17 cellular contexts compared by ENCODE assay signal in the genomic region with DNA sequence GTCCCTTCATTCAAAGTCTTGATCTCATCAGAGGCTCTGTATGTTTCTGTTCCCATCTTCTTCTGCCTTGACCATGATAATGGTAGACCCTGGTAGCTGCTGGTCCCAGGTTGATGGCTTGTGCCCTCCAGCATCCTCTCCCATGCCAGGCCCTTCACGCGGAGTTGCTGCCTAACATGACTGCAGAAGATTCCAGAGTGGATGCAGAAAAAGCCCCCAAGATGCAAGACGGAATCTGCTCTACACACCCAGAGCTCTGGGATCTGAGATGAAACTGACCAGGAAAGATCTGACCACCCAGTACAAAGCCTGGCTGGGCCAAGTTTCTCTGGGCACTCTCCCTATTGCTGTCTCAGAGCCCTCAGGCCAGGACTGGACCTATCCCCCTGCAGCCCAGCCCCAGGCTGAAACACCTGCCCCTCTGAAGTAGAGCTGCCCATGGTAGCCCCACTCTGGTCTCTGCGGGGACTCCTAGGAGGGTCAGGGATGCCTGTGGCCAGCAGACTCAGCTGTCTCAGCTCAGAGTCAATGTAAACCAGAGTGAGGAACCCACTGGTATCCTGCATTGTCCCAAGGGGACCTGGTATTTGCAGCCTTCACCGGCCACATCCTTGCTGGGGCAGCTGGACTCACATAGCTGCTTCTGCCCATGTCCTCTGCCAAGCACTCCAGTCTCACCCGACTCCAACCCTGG. TPM values are rescaled to one million over a fixed set of nuclear protein-coding genes. Genes with fewer than 3 reads are reported as not detected.
A peak's percentile ranks its signal among the peaks of the same experiment; 100 is the strongest.
DNase-seq lines count a peak whose midpoint lies in the region; ATAC-seq and TF ChIP-seq lines count a peak whose summit lies in the region.
"Had no signal": no experiment of that assay in that cellular context is flagged by ENCODE, and none has a peak within 500 bp of the region (broad histone marks: within the 10 kb centered on the region; RNA-seq: fewer than 3 reads in every experiment).

No MANE protein-coding gene starts in this region.

- peaks cover 49% of the 10 kb centered on the region for H3K4me1 ChIP-seq in BLaER1
- H3K4me1 ChIP-seq in esophagus muscularis mucosa: no peaks in the 10 kb centered on the region
- H3K4me1 ChIP-seq: Caco-2 had no signal

- no peak for TF ChIP-seq EP300 in esophagus muscularis mucosa (IDR thresholded peaks at IDR 0.05)

- H3K9me3 Mint-ChIP-seq in neural crest cell (no peaks in the 10 kb centered on the region), type B pancreatic cell (no peaks in the 10 kb centered on the region)
- H3K9me3 Mint-ChIP-seq: CD4-positive, alpha-beta T cell; H9 had no signal

- H3K27me3 Mint-ChIP-seq in neural crest cell (ENCODE audit: low read depth) (peaks cover 22% of the 10 kb centered on the region), type B pancreatic cell (peaks cover 13% of the 10 kb centered on the region)

- no peaks in the 10 kb centered on the region for H3K9me3 ChIP-seq in BLaER1
- no peaks in the 10 kb centered on the region for H3K9me3 ChIP-seq in esophagus muscularis mucosa
- H3K9me3 ChIP-seq: Caco-2 had no signal

- no peak overlapping the region for H3K4me3 ChIP-seq in BLaER1
- no peak overlapping the region for H3K4me3 ChIP-seq in esophagus muscularis mucosa

- no peak overlapping the region for H3K4me3 Mint-ChIP-seq in neural crest cell
- H3K4me3 Mint-ChIP-seq in type B pancreatic cell: no peak overlapping the region
- H3K4me3 Mint-ChIP-seq: B cell; CD4-positive, alpha-beta T cell; H9 had no signal

- H3K27ac Mint-ChIP-seq in neural crest cell (ENCODE audit: unreplicated experiment): peak overlapping the region; percentile 54
- H3K27ac Mint-ChIP-seq in type B pancreatic cell: no peak overlapping the region
- H3K27ac Mint-ChIP-seq: B cell; CD4-positive, alpha-beta T cell had no signal

- no peaks in the 10 kb centered on the region for H4K20me1 ChIP-seq in BLaER1

- no peak overlapping the region for H3K9ac ChIP-seq in BLaER1

- peak overlapping the region; percentile 64 for H3K4me2 ChIP-seq in BLaER1

- no peaks in the 10 kb centered on the region for H3K27me3 ChIP-seq in BLaER1
- H3K27me3 ChIP-seq in esophagus muscularis mucosa: no peaks in the 10 kb centered on the region

- H3K27ac ChIP-seq in BLaER1: peak overlapping the region; percentile 40; the same call in 1 of the 2 replicates
- H3K27ac ChIP-seq in esophagus muscularis mucosa (replicated peaks in 1 of 4): no peak overlapping the region
- H3K27ac ChIP-seq: C4-2B had no signal

- H3K36me3 ChIP-seq in BLaER1 (no peaks in the 10 kb centered on the region), esophagus muscularis mucosa (no peaks in the 10 kb centered on the region)

- H3K36me3 Mint-ChIP-seq in neural crest cell (ENCODE audit: low read depth): no peaks in the 10 kb centered on the region
- no peaks in the 10 kb centered on the region for H3K36me3 Mint-ChIP-seq in type B pancreatic cell

- TF ChIP-seq POLR2A in esophagus muscularis mucosa (IDR thresholded peaks at IDR 0.05; ENCODE audit: low read depth): no peak

- H3K4me1 Mint-ChIP-seq in neural crest cell: no peaks in the 10 kb centered on the region
- H3K4me1 Mint-ChIP-seq in type B pancreatic cell (ENCODE audit: unreplicated experiment): peaks cover 5% of the 10 kb centered on the region
- H3K4me1 Mint-ChIP-seq: B cell had no signal

- TF ChIP-seq CTCF in esophagus muscularis mucosa (IDR thresholded peaks at IDR 0.05) (no peak), neural crest cell (conservative IDR thresholded peaks at IDR 0.05) (no peak), type B pancreatic cell (conservative IDR thresholded peaks at IDR 0.05) (no peak)

- intact Hi-C loops in esophagus muscularis mucosa (cut with DNase I): no loop called here

- WGBS in esophagus muscularis mucosa: 96% methylated on average over 4 of the region's 6 CpGs

- ATAC-seq in GM18498 (IDR thresholded peaks at IDR 0.05; ENCODE audit: unreplicated experiment): no peak

- DNase-seq in LHCN-M2 (ENCODE audit: low read depth): peak; percentile 24
- peak; percentile 90 for DNase-seq in esophagus muscularis mucosa (ENCODE audit: extremely low spot score)
- DNase-seq in neural crest cell (ENCODE audit: low read depth, low spot score): no peak
- DNase-seq in type B pancreatic cell (ENCODE audit: extremely low spot score, unreplicated experiment): no peak
- DNase-seq in activated T-cell treated with anti-CD3 and anti-CD28 coated beads for 4 hours: no peak
- DNase-seq in midbrain (lab: John Stamatoyannopoulos, UW): no peak
- DNase-seq: Caco-2; CD4-positive, alpha-beta T cell; DMS79; GDM1; GOT3; H9; IMR-90 had no signal

RNA-seq across cellular contexts. Expression of a gene that starts 9.5 kb away (rescaled TPM):
- 34.8 and 39.0 TPM in 2 replicates for total RNA-seq in LHCN-M2 (2014; rRNA removed)
- polyA plus RNA-seq in LHCN-M2 (2012): 57.1 TPM
- 10 to 100 TPM; 17.0 to 28.8 (median 21.8) TPM for total RNA-seq in esophagus muscularis mucosa
- 65.3 and 66.9 TPM in 2 replicates for total RNA-seq in neural crest cell
- total RNA-seq in type B pancreatic cell (ENCODE audit: low replicate concordance): 37.8 and 88.9 TPM in 2 replicates

Comparison
In these comparisons a context has a peak if more than half of its experiments do, and no peak if none do; other contexts are left out.
1. DNase-seq: peak in LHCN-M2 (single experiment) and esophagus muscularis mucosa (single experiment); none in neural crest cell (single experiment), type B pancreatic cell (single experiment), activated T-cell treated with anti-CD3 and anti-CD28 coated beads for 4 hours (single experiment) and midbrain (single experiment).